Comparison of ENCODE assay signal across 16 cellular contexts in genomic region chr12:2145433-2145832, GRCh38.
DNase-seq lines count a peak whose midpoint lies in the region; ATAC-seq and TF ChIP-seq lines count a peak whose summit lies in the region.
"Had no signal": no experiment of that assay in that cellular context is flagged by ENCODE, and none has a peak within 500 bp of the region (broad histone marks: within the 10 kb centered on the region; RNA-seq: fewer than 3 reads in every experiment).

No MANE protein-coding gene starts in this region.

- peak overlapping the region; percentile 33 for H3K27ac ChIP-seq in left ventricle myocardium inferior (replicated peaks)
- peak overlapping the region in 3 of 12 donors; percentile 2 to 61 (median 12) for H3K27ac ChIP-seq in heart left ventricle
- peak overlapping the region; percentile 24 for H3K27ac ChIP-seq in rectal smooth muscle tissue (ENCODE audit: low read depth, low read length)
- no peak overlapping the region for H3K27ac ChIP-seq in upper lobe of left lung
- H3K27ac ChIP-seq: 22Rv1, A549, C4-2B, HL-60 had no signal

- no peak overlapping the region for H3K4me3 ChIP-seq in left ventricle myocardium inferior
- H3K4me3 ChIP-seq in heart left ventricle, result no peak overlapping the region
- no peak overlapping the region for H3K4me3 ChIP-seq in rectal smooth muscle tissue (ENCODE audit: low read length)
- H3K4me3 ChIP-seq in upper lobe of left lung, result no peak overlapping the region
- H3K4me3 ChIP-seq: A549, GM23338 had no signal

- DNase-seq in left ventricle myocardium inferior (no peak), heart left ventricle (no peak), chondrocyte (ENCODE audit: low spot score) (no peak), upper lobe of left lung (no peak)
- DNase-seq: AML-193; Caco-2; CD4-positive, alpha-beta T cell; HCEC 1CT had no signal

- H3K36me3 Mint-ChIP-seq in chondrocyte (ENCODE audit: low read depth), result no peaks in the 10 kb centered on the region

- no peak overlapping the region for H3K4me3 Mint-ChIP-seq in chondrocyte (ENCODE audit: unreplicated experiment)
- H3K4me3 Mint-ChIP-seq: CD4-positive, alpha-beta T cell; GM23338 had no signal

- TF ChIP-seq EP300 in upper lobe of left lung (IDR thresholded peaks at IDR 0.05), result no peak

- peaks cover 48% of the 10 kb centered on the region for H3K4me1 Mint-ChIP-seq in chondrocyte (ENCODE audit: low read depth)

- TF ChIP-seq CTCF in left ventricle myocardium inferior (IDR thresholded peaks at IDR 0.05; ENCODE audit: borderline replicate concordance), result no peak
- TF ChIP-seq CTCF in heart left ventricle (IDR thresholded peaks at IDR 0.05), result no peak
- no peak for TF ChIP-seq CTCF in chondrocyte (IDR thresholded peaks at IDR 0.05)
- TF ChIP-seq CTCF in upper lobe of left lung (IDR thresholded peaks at IDR 0.05), result no peak

- H3K9me3 ChIP-seq in left ventricle myocardium inferior (replicated peaks) (no peaks in the 10 kb centered on the region), heart left ventricle (no peaks in the 10 kb centered on the region), upper lobe of left lung (no peaks in the 10 kb centered on the region)
- H3K9me3 ChIP-seq: A549, Caco-2 had no signal

- WGBS in heart left ventricle, 4 donors, result 72 to 77% (median 74%) methylated on average over 6 of the region's 6 CpGs
- 66 to 75% methylated on average over 6 of the region's 6 CpGs for WGBS in upper lobe of left lung, 2 donors

- H3K4me1 ChIP-seq in left ventricle myocardium inferior (peaks cover 98% of the 10 kb centered on the region), heart left ventricle (peaks cover 0 to 85% (median 48%) of the 10 kb centered on the region in 12 donors), rectal smooth muscle tissue (ENCODE audit: control insufficient read depth, insufficient read depth, low read length) (peaks cover 34% of the 10 kb centered on the region), upper lobe of left lung (no peaks in the 10 kb centered on the region)
- H3K4me1 ChIP-seq: A549 had no signal

- H3K9me3 Mint-ChIP-seq in chondrocyte (ENCODE audit: low read depth), result no peaks in the 10 kb centered on the region
- H3K9me3 Mint-ChIP-seq: CD4-positive, alpha-beta T cell; GM23338 had no signal

- no peaks in the 10 kb centered on the region for H3K27me3 Mint-ChIP-seq in chondrocyte (ENCODE audit: low read depth)

- H3K27me3 ChIP-seq in left ventricle myocardium inferior (ENCODE audit: low read depth) (no peaks in the 10 kb centered on the region), heart left ventricle (no peaks in the 10 kb centered on the region), rectal smooth muscle tissue (ENCODE audit: control insufficient read depth, insufficient read depth, low read length) (no peaks in the 10 kb centered on the region), upper lobe of left lung (no peaks in the 10 kb centered on the region)

- H3K27ac Mint-ChIP-seq in chondrocyte (ENCODE audit: unreplicated experiment), result peak overlapping the region; percentile 51
- H3K27ac Mint-ChIP-seq: CD4-positive, alpha-beta T cell; GM23338 had no signal

- intact Hi-C loops in left ventricle myocardium inferior (cut with micrococcal nuclease) (no loop called here), heart left ventricle (cut with DNase I) (loop anchor here in 1 of 10 donors (5.0 kb wide), 2 partner anchors 68 to 92 kb away; no protein-coding TSS in a partner anchor)

- H3K9ac ChIP-seq in rectal smooth muscle tissue (ENCODE audit: low read length), result no peak overlapping the region

- no peak for ATAC-seq in heart left ventricle
- no peak for ATAC-seq in HG03135 (IDR thresholded peaks at IDR 0.05; ENCODE audit: unreplicated experiment)
- no peak for ATAC-seq in upper lobe of left lung (ENCODE audit: low FRiP score in 2 of 2)
- ATAC-seq in GM21447 (IDR thresholded peaks at IDR 0.05; ENCODE audit: unreplicated experiment), result no peak
- ATAC-seq: A549, GM23338 had no signal

- TF ChIP-seq POLR2A in heart left ventricle (IDR thresholded peaks at IDR 0.05) (no peak), upper lobe of left lung (IDR thresholded peaks at IDR 0.05) (no peak)

- H3K36me3 ChIP-seq in left ventricle myocardium inferior (no peaks in the 10 kb centered on the region), heart left ventricle (peaks cover 0 to 4% (median 0%) of the 10 kb centered on the region in 9 donors), rectal smooth muscle tissue (ENCODE audit: control insufficient read depth, insufficient read depth, low read length) (no peaks in the 10 kb centered on the region), upper lobe of left lung (no peaks in the 10 kb centered on the region)

Comparison
In these comparisons a context has a peak if more than half of its experiments do, and no peak if none do; other contexts are left out.
1. H3K27ac ChIP-seq: peak in left ventricle myocardium inferior (single experiment) and rectal smooth muscle tissue (single experiment); none in upper lobe of left lung (0 of 4).